In genomic region chr12:34022079-34022830, GRCh38 we compare ENCODE assay signal across 8 cellular contexts. TPM values are rescaled to one million over a fixed set of nuclear protein-coding genes. Genes with fewer than 3 reads are reported as not detected.
DNase-seq lines count a peak whose midpoint lies in the region; ATAC-seq, FAIRE-seq and TF ChIP-seq lines count a peak whose summit lies in the region.

TSS of gene ALG10 (plus strand) at chr12:34022496. CDS start at chr12:34022600, 104 bp downstream.

- H3K9ac ChIP-seq in OCI-LY3 (ENCODE audit: low read length) (peak within 1 kb of the TSS; percentile 86), endothelial cell of umbilical vein (replicated peaks; ENCODE audit: extremely low read depth, insufficient read depth, low read length) (peak within 1 kb of the TSS; percentile 83)

- H3K27ac ChIP-seq in OCI-LY3 (ENCODE audit: low read length) (peak within 1 kb of the TSS; percentile 42), endothelial cell of umbilical vein (ENCODE audit: insufficient read depth, low read depth, low read length) (peak within 1 kb of the TSS; percentile 87)

- H4K20me1 ChIP-seq in OCI-LY3 (ENCODE audit: insufficient read depth, low read length) (no peaks in the 10 kb centered on the region), endothelial cell of umbilical vein (replicated peaks; ENCODE audit: control insufficient read depth, extremely low read depth, insufficient read depth, low read length) (no peaks in the 10 kb centered on the region)

- DNase-seq in DMS 273 treated with DMSO at 0.1 percent for 48 hours (lab: John Stamatoyannopoulos, UW) = peak; percentile 79
- DNase-seq in HuH-7 (ENCODE audit: low spot score) = peak; percentile 53
- peak; percentile 91 for DNase-seq in activated CD8-positive, alpha-beta memory T cell treated with anti-CD3 and anti-CD28 coated beads, Interleukin-2, amount 50 U/mL, for 48 hours
- DNase-seq in endothelial cell of umbilical vein (ENCODE audit: low read depth, low spot score) = peak; percentile 96
- peak; percentile 97 for DNase-seq in midbrain (lab: John Stamatoyannopoulos, UW)
- DNase-seq in stimulated activated CD8-positive, alpha-beta memory T cell treated with anti-CD3 and anti-CD28 coated beads, Interleukin-2, amount 100 ng/mL, for 1 hour (ENCODE audit: low read depth in 2 of 2) = peak; percentile 91 to 93

- H3K4me3 ChIP-seq in OCI-LY3 (ENCODE audit: low read length) (peak within 1 kb of the TSS; percentile 87), endothelial cell of umbilical vein (replicated peaks in 1 of 3; ENCODE audit: insufficient read depth in 1 of 3, low read depth in 1 of 3, low read length in 3 of 3) (peak within 1 kb of the TSS; percentile 40 to 83 (median 72))

- peak; percentile 100 for ATAC-seq in GM21515 (IDR thresholded peaks at IDR 0.05; ENCODE audit: unreplicated experiment)

- peak; percentile 80 for TF ChIP-seq POLR2A in endothelial cell of umbilical vein (IDR thresholded peaks at IDR 0.05; ENCODE audit: low read depth, low read length)

- POLR2A ChIA-PET in endothelial cell of umbilical vein (lab: Charles Lee) = interaction anchor here (0.6 to 1.6 kb wide), 4 partner anchors 483 to 1850 kb away, joined by 3 to 7 read pairs (median 3); partner anchors contain the start of gene YARS2

- H3K27me3 ChIP-seq in OCI-LY3 (ENCODE audit: low read depth, low read length) (no peaks in the 10 kb centered on the region), endothelial cell of umbilical vein (ENCODE audit: control insufficient read depth in 2 of 2, insufficient read depth in 2 of 2, low read length in 2 of 2) (peaks cover 0 to 3% of the 10 kb centered on the region in 2 experiments)

- TF ChIP-seq CTCF in OCI-LY3 (IDR thresholded peaks at IDR 0.05; ENCODE audit: low read depth, low read length) = peak; percentile 53
- TF ChIP-seq CTCF in endothelial cell of umbilical vein (IDR thresholded peaks at IDR 0.05; ENCODE audit: extremely low read depth in 1 of 2, insufficient read depth in 1 of 2, low read depth in 1 of 2, low read length in 2 of 2) = peak; percentile 54 to 63

- peak; percentile 88 for FAIRE-seq in endothelial cell of umbilical vein (lab: Jason Lieb, UNC)

- H3K9me3 ChIP-seq in OCI-LY3 (ENCODE audit: insufficient read depth, low read length) = no peaks in the 10 kb centered on the region
- no peaks in the 10 kb centered on the region for H3K9me3 ChIP-seq in endothelial cell of umbilical vein (replicated peaks; ENCODE audit: control insufficient read depth, insufficient read depth, low read length)

- H3K36me3 ChIP-seq in OCI-LY3 (replicated peaks; ENCODE audit: low read depth, low read length) (no peaks in the 10 kb centered on the region), endothelial cell of umbilical vein (ENCODE audit: control insufficient read depth in 2 of 2, extremely low read depth in 1 of 2, insufficient read depth in 2 of 2, low read length in 2 of 2) (no peaks in the 10 kb centered on the region)

- intact Hi-C loops in endothelial cell of umbilical vein (cut with micrococcal nuclease) = loop anchor here (1.0 to 5.0 kb wide), 5 partner anchors 1075 to 1657 kb away; partner anchors contain the start of gene DNM1L

- H3K4me2 ChIP-seq in OCI-LY3 (ENCODE audit: low read length) (peak within 1 kb of the TSS; percentile 87), endothelial cell of umbilical vein (ENCODE audit: insufficient read depth, low read length) (peak within 1 kb of the TSS; percentile 94)

- H3K9me1 ChIP-seq in endothelial cell of umbilical vein (replicated peaks; ENCODE audit: control insufficient read depth, extremely low read depth, insufficient read depth, low read length) = no peaks in the 10 kb centered on the region

- dilution Hi-C loops in endothelial cell of umbilical vein (cut with MboI; ENCODE audit: extremely low pct_ligation_motif_present, low sequenced_read_pairs) = no loop called here

- H3K4me1 ChIP-seq in OCI-LY3 (ENCODE audit: low read length) = peaks cover 4% of the 10 kb centered on the region
- peaks cover 7% of the 10 kb centered on the region for H3K4me1 ChIP-seq in endothelial cell of umbilical vein (ENCODE audit: control insufficient read depth, extremely low read depth, insufficient read depth, low read length)

- CTCF ChIA-PET in endothelial cell of umbilical vein (lab: Charles Lee) = interaction anchor here (0.7 to 4.2 kb wide), 12 partner anchors 11 to 1343 kb away, joined by 3 to 143 read pairs (median 4); partner anchors contain the start of genes DNM1L, PKP2 and YARS2

- TSS peak; percentile 78 for BruUV-seq in endothelial cell of umbilical vein (replicated peaks; lab: Mats Ljungman, UMichigan)

- H2AFZ ChIP-seq in OCI-LY3 (ENCODE audit: low read depth, low read length) (peak within 1 kb of the TSS; percentile 99), endothelial cell of umbilical vein (ENCODE audit: low read depth, low read length) (peak within 1 kb of the TSS; percentile 85)

- H3K79me2 ChIP-seq in OCI-LY3 (ENCODE audit: low read length) (peaks cover 11% of the 10 kb centered on the region), endothelial cell of umbilical vein (ENCODE audit: control insufficient read depth, insufficient read depth, low read length) (no peaks in the 10 kb centered on the region)

TF ChIP-seq in endothelial cell of umbilical vein, 7 proteins besides CTCF, POLR2A, EP300 and RAD21:
- TF ChIP-seq JUN (IDR thresholded peaks at IDR 0.05; ENCODE audit: borderline replicate concordance, insufficient read depth, insufficient read length, low read depth) (no peak), GATA2 (IDR thresholded peaks at IDR 0.05; ENCODE audit: insufficient read depth, insufficient read length, low read depth, low read length) (peak; percentile 38), POLR2AphosphoS5 (IDR thresholded peaks at IDR 0.05; ENCODE audit: insufficient read depth, low read depth, low read length) (peak; percentile 85)

RNA-seq across cellular contexts. Expression of gene ALG10, which starts in this region (rescaled TPM):
- total RNA-seq in endothelial cell of umbilical vein = 13.0 and 13.2 TPM in 2 replicates
- 6.2 and 6.3 TPM in 2 replicates for polyA plus RNA-seq in endothelial cell of umbilical vein
- polyA plus RNA-seq in endothelial cell of umbilical vein (2011; cell fraction: cytosol; rRNA removed) = 4.2 and 5.2 TPM in 2 replicates
- polyA plus RNA-seq in endothelial cell of umbilical vein (2011; cell fraction: nucleus; rRNA removed) = 6.4 and 6.9 TPM in 2 replicates
- 2.0 and 5.0 TPM in 2 replicates for polyA plus RNA-seq in endothelial cell of umbilical vein (2012)
- polyA minus RNA-seq in endothelial cell of umbilical vein = 42.3 and 54.5 TPM in 2 replicates
- polyA minus RNA-seq in endothelial cell of umbilical vein (2011; cell fraction: cytosol; rRNA and poly(A)+ RNA removed) = 18.8 TPM
- 12.9 and 26.0 TPM in 2 replicates for polyA minus RNA-seq in endothelial cell of umbilical vein (2011; cell fraction: nucleus; rRNA and poly(A)+ RNA removed)

Comparison
In these comparisons a context has a peak if more than half of its experiments do, and no peak if none do; other contexts are left out.
1. Peak in every context shown above with its lines: DNase-seq, ATAC-seq, H3K4me3 ChIP-seq and H3K27ac ChIP-seq.